ENCODE assay signal across 8 cellular contexts in genomic region chr22:41446639-41447434, GRCh38. TPM values are rescaled to one million over a fixed set of nuclear protein-coding genes. Genes with fewer than 3 reads are reported as not detected.
DNase-seq lines count a peak whose midpoint lies in the region; ATAC-seq and TF ChIP-seq lines count a peak whose summit lies in the region.

Gene TOB2, minus strand, starts transcription at chr22:41446801. Its CDS starts 9,456 bp downstream, at chr22:41437345.

- peaks cover 34% of the 10 kb centered on the region for H3K4me1 Mint-ChIP-seq in activated T-cell treated with anti-CD3 and anti-CD28 coated beads, Interleukin-2, amount 50 U/mL, for 72 hours (ENCODE audit: low read depth)

- intact Hi-C loops in esophagus muscularis mucosa (cut with DNase I) = no loop called here

- no peaks in the 10 kb centered on the region for H3K27me3 Mint-ChIP-seq in activated T-cell treated with anti-CD3 and anti-CD28 coated beads, Interleukin-2, amount 50 U/mL, for 72 hours (ENCODE audit: low read depth)

- peak; percentile 99 for TF ChIP-seq POLR2A in esophagus muscularis mucosa (IDR thresholded peaks at IDR 0.05; ENCODE audit: low read depth)

- H3K4me3 ChIP-seq in esophagus muscularis mucosa = peak within 1 kb of the TSS; percentile 88 to 100 (median 98)

- peak within 1 kb of the TSS; percentile 90 to 98 for H3K4me3 Mint-ChIP-seq in activated T-cell treated with anti-CD3 and anti-CD28 coated beads, Interleukin-2, amount 50 U/mL, for 72 hours

- 0% methylated on average over 37 of the region's 85 CpGs for whole genome bisulfite sequencing in esophagus muscularis mucosa

- DNase-seq in COLO668 (lab: John Stamatoyannopoulos, UW; ENCODE audit: unreplicated experiment) = peak; percentile 96
- peak; percentile 96 for DNase-seq in RKO (ENCODE audit: low spot score)
- DNase-seq in activated T-cell treated with anti-CD3 and anti-CD28 coated beads, Interleukin-2, amount 50 U/mL, for 72 hours = peak; percentile 96 to 98
- DNase-seq in esophagus muscularis mucosa (ENCODE audit: extremely low spot score) = peak; percentile 98
- peak; percentile 95 for DNase-seq in myocyte (ENCODE audit: low read depth)
- DNase-seq in stimulated activated CD8-positive, alpha-beta memory T cell treated with anti-CD3 and anti-CD28 coated beads, Interleukin-7, amount 100 ng/mL, for 4 hours (ENCODE audit: low read depth in 2 of 2) = peak; percentile 85 to 90

- H3K36me3 ChIP-seq in KOPT-K1 (ENCODE audit: insufficient read depth, low read length) = peaks cover 4% of the 10 kb centered on the region; the same call in 1 of the 2 replicates
- peaks cover 0 to 14% (median 7%) of the 10 kb centered on the region in 4 donors for H3K36me3 ChIP-seq in esophagus muscularis mucosa

- ATAC-seq in GM21526 (IDR thresholded peaks at IDR 0.05; ENCODE audit: low FRiP score, unreplicated experiment) = peak; percentile 40
- ATAC-seq in activated T-cell treated with anti-CD3 and anti-CD28 coated beads, Interleukin-2, amount 50 U/mL, for 72 hours (replicated peaks in 1 of 2) = peak; percentile 71 to 72

- H3K9me3 ChIP-seq in KOPT-K1 (ENCODE audit: insufficient read depth, low read length, poor library complexity, severe bottlenecking) (no peaks in the 10 kb centered on the region), esophagus muscularis mucosa (no peaks in the 10 kb centered on the region)

- TF ChIP-seq EP300 in esophagus muscularis mucosa (IDR thresholded peaks at IDR 0.05) = no peak

- peaks cover 28 to 32% (median 31%) of the 10 kb centered on the region in 4 donors for H3K4me1 ChIP-seq in esophagus muscularis mucosa

- peaks cover 8 to 9% of the 10 kb centered on the region in 2 donors for H3K36me3 Mint-ChIP-seq in activated T-cell treated with anti-CD3 and anti-CD28 coated beads, Interleukin-2, amount 50 U/mL, for 72 hours (ENCODE audit: insufficient read depth in 2 of 2)

- no peak for TF ChIP-seq CTCF in esophagus muscularis mucosa (IDR thresholded peaks at IDR 0.05)

- peak within 1 kb of the TSS; percentile 94 for H3K27ac ChIP-seq in KOPT-K1 (ENCODE audit: low read depth, low read length, poor library complexity, severe bottlenecking)
- H3K27ac ChIP-seq in esophagus muscularis mucosa (replicated peaks in 1 of 4) = peak within 1 kb of the TSS; percentile 99 to 100 (median 100)

- peaks cover 0 to 5% (median 0%) of the 10 kb centered on the region in 4 donors for H3K27me3 ChIP-seq in esophagus muscularis mucosa

- H3K9me3 Mint-ChIP-seq in activated T-cell treated with anti-CD3 and anti-CD28 coated beads, Interleukin-2, amount 50 U/mL, for 72 hours = no peaks in the 10 kb centered on the region

- H3K27ac Mint-ChIP-seq in activated T-cell treated with anti-CD3 and anti-CD28 coated beads, Interleukin-2, amount 50 U/mL, for 72 hours = peak within 1 kb of the TSS; percentile 93

RNA-seq across cellular contexts. Expression of gene TOB2, which starts in this region (rescaled TPM):
- 10 to 100 TPM; 32.5 TPM for total RNA-seq in activated T-cell treated with anti-CD3 and anti-CD28 coated beads, Interleukin-2, amount 50 U/mL, for 72 hours
- total RNA-seq in esophagus muscularis mucosa = 100 to 1,000 TPM in 1 of 4 donors, 10 to 100 TPM in 3; 56.2 to 100 (median 93.0) TPM
- 21.4 and 26.2 TPM in 2 replicates for total RNA-seq in myocyte
- polyA plus RNA-seq in myocyte (2012) = 17.6 TPM

Comparison
In these comparisons a context has a peak if more than half of its experiments do, and no peak if none do; other contexts are left out.
1. Peak in every context shown above with its lines: DNase-seq, ATAC-seq, H3K4me3 ChIP-seq and H3K27ac ChIP-seq.